35 cellular contexts compared by ENCODE assay signal in the genomic region with DNA sequence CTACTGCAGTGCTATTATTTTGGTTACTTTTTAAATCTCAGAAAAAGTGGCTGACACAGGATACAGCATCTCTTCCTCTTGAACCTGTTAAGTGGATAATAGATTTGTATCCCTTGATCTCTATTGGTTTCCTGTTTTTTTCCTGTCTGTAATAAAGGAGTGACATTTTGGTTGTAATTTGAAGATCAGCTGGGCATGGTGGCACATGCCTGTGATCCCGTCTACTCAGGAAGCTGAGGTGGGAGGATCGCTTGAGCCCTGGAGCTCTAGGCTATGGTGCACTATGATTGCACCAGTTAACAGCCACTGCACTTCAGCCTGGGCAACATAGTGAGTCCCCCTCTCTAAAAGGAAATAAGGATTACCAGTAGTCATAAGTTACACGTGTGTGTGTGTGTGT. TPM values are rescaled to one million over a fixed set of nuclear protein-coding genes. Genes with fewer than 3 reads are reported as not detected.
DNase-seq lines count a peak whose midpoint lies in the region; ATAC-seq, FAIRE-seq and TF ChIP-seq lines count a peak whose summit lies in the region.
"Had no signal": no experiment of that assay in that cellular context is flagged by ENCODE, and none has a peak within 500 bp of the region (broad histone marks: within the 10 kb centered on the region; RNA-seq: fewer than 3 reads in every experiment).

No MANE protein-coding gene starts in this region.

- in situ Hi-C loops in GM23248 (cut with MboI) = no loop called here

- no peaks in the 10 kb centered on the region for H3K36me3 ChIP-seq in bronchial epithelial cell (ENCODE audit: control insufficient read depth, insufficient read depth, low read length)
- H3K36me3 ChIP-seq in GM23248 (ENCODE audit: low read depth) = peaks cover 53% of the 10 kb centered on the region

- POLR2A ChIA-PET in naive thymus-derived CD8-positive, alpha-beta T cell (lab: Charles Lee) = interaction anchor here (1.0 kb wide), 1 partner anchor 57 kb away, joined by 4 read pairs; no protein-coding TSS in a partner anchor

- H3K79me2 ChIP-seq in GM23248 (ENCODE audit: insufficient read depth) = no peaks in the 10 kb centered on the region

- no peak overlapping the region for H3K4me3 ChIP-seq in bronchial epithelial cell (ENCODE audit: low read depth, low read length)
- no peak overlapping the region for H3K4me3 ChIP-seq in GM23248
- H3K4me3 ChIP-seq: PC-9, spleen, suprapubic skin, upper lobe of right lung had no signal

- no peaks in the 10 kb centered on the region for H3K9me3 ChIP-seq in GM23248 (ENCODE audit: low read depth)
- H3K9me3 ChIP-seq: Caco-2, spleen, suprapubic skin, upper lobe of right lung had no signal

- no peak overlapping the region for H3K4me2 ChIP-seq in GM23248 (ENCODE audit: unreplicated experiment)
- H3K4me2 ChIP-seq: PC-9 had no signal

- no peaks in the 10 kb centered on the region; the same call in 1 of the 2 replicates for H3F3A ChIP-seq in GM23248 (ENCODE audit: insufficient read depth)

- no peak overlapping the region for H3K27ac ChIP-seq in GM23248
- H3K27ac ChIP-seq: epithelial cell of prostate, HL-60, PC-9, spleen, suprapubic skin, upper lobe of right lung had no signal

- 97 to 98% methylated on average over 3 of the region's 3 CpGs for WGBS in GM23248 (ENCODE audit: low coverage in 1 of 2, low lambda C conversion rate in 2 of 2, missing lambda C conversion rate in 2 of 2), 2 experiments

- H4K20me1 ChIP-seq in GM23248 (ENCODE audit: insufficient read depth) = no peaks in the 10 kb centered on the region

- no peak for ATAC-seq in activated T-cell treated with anti-CD3 and anti-CD28 coated beads, Interleukin-2, amount 50 U/mL, for 72 hours (replicated peaks in 1 of 2)
- no peak for ATAC-seq in naive thymus-derived CD8-positive, alpha-beta T cell
- ATAC-seq: activated T-helper 17 cell treated with anti-CD3 and anti-CD28 coated beads, Interleukin-2, amount 50 U/mL, for 72 hours; right cardiac atrium; Right ventricle myocardium inferior; SK-N-SH treated with all-trans-retinoic acid at 6 μM for 48 hours; upper lobe of right lung had no signal

- no peak for TF ChIP-seq CTCF in bronchial epithelial cell (IDR thresholded peaks at IDR 0.05; ENCODE audit: insufficient read depth, low read length, severe bottlenecking)

- H3K4me3 Mint-ChIP-seq in activated T-cell treated with anti-CD3 and anti-CD28 coated beads, Interleukin-2, amount 50 U/mL, for 24 hours = no peak overlapping the region
- H3K4me3 Mint-ChIP-seq in activated T-cell treated with anti-CD3 and anti-CD28 coated beads, Interleukin-2, amount 50 U/mL, for 72 hours = no peak overlapping the region
- H3K4me3 Mint-ChIP-seq in naive thymus-derived CD8-positive, alpha-beta T cell = peak overlapping the region in 2 of 10 donors; percentile 10 to 13
- H3K4me3 Mint-ChIP-seq: activated naive CD8-positive, alpha-beta T cell; activated T-helper 17 cell treated with anti-CD3 and anti-CD28 coated beads, Interleukin-2, amount 50 U/mL, for 72 hours; HFFc6 had no signal

- no peaks in the 10 kb centered on the region for H3K27me3 Mint-ChIP-seq in activated T-cell treated with anti-CD3 and anti-CD28 coated beads, Interleukin-2, amount 50 U/mL, for 24 hours
- H3K27me3 Mint-ChIP-seq in activated T-cell treated with anti-CD3 and anti-CD28 coated beads, Interleukin-2, amount 50 U/mL, for 72 hours (ENCODE audit: low read depth) = no peaks in the 10 kb centered on the region
- H3K27me3 Mint-ChIP-seq in naive thymus-derived CD8-positive, alpha-beta T cell = no peaks in the 10 kb centered on the region
- H3K27me3 Mint-ChIP-seq: activated naive CD8-positive, alpha-beta T cell; activated T-helper 17 cell treated with anti-CD3 and anti-CD28 coated beads, Interleukin-2, amount 50 U/mL, for 72 hours had no signal

- FAIRE-seq in bronchial epithelial cell (lab: Jason Lieb, UNC) = no peak
- FAIRE-seq: astrocyte had no signal

- H3K4me1 ChIP-seq in GM23248 (ENCODE audit: insufficient read depth) = peaks cover 7% of the 10 kb centered on the region; the same call in 1 of the 2 replicates
- H3K4me1 ChIP-seq: spleen, suprapubic skin, upper lobe of right lung had no signal

- no peak overlapping the region for H2AFZ ChIP-seq in GM23248
- H2AFZ ChIP-seq: PC-9 had no signal

- H3K27ac Mint-ChIP-seq in activated T-cell treated with anti-CD3 and anti-CD28 coated beads, Interleukin-2, amount 50 U/mL, for 24 hours = peak overlapping the region; percentile 69
- no peak overlapping the region for H3K27ac Mint-ChIP-seq in activated T-cell treated with anti-CD3 and anti-CD28 coated beads, Interleukin-2, amount 50 U/mL, for 72 hours
- peak overlapping the region in 8 of 10 donors; percentile 3 to 71 (median 36) for H3K27ac Mint-ChIP-seq in naive thymus-derived CD8-positive, alpha-beta T cell
- H3K27ac Mint-ChIP-seq: activated T-helper 17 cell treated with anti-CD3 and anti-CD28 coated beads, Interleukin-2, amount 50 U/mL, for 72 hours; HFFc6 had no signal

- H3K9ac ChIP-seq in GM23248 = no peak overlapping the region

- H3K9me2 ChIP-seq in GM23248 (ENCODE audit: insufficient read depth) = no peaks in the 10 kb centered on the region

- H3K36me3 Mint-ChIP-seq in activated T-cell treated with anti-CD3 and anti-CD28 coated beads, Interleukin-2, amount 50 U/mL, for 24 hours (ENCODE audit: low read depth) = peaks cover 95% of the 10 kb centered on the region
- H3K36me3 Mint-ChIP-seq in activated T-cell treated with anti-CD3 and anti-CD28 coated beads, Interleukin-2, amount 50 U/mL, for 72 hours (ENCODE audit: insufficient read depth in 2 of 2) = peaks cover 6 to 12% of the 10 kb centered on the region in 2 donors
- H3K36me3 Mint-ChIP-seq in naive thymus-derived CD8-positive, alpha-beta T cell = peaks cover 8 to 89% (median 17%) of the 10 kb centered on the region in 3 donors

- H3K9me3 Mint-ChIP-seq in activated T-cell treated with anti-CD3 and anti-CD28 coated beads, Interleukin-2, amount 50 U/mL, for 24 hours = no peaks in the 10 kb centered on the region
- no peaks in the 10 kb centered on the region for H3K9me3 Mint-ChIP-seq in activated T-cell treated with anti-CD3 and anti-CD28 coated beads, Interleukin-2, amount 50 U/mL, for 72 hours
- no peaks in the 10 kb centered on the region for H3K9me3 Mint-ChIP-seq in naive thymus-derived CD8-positive, alpha-beta T cell
- H3K9me3 Mint-ChIP-seq: activated T-helper 17 cell treated with anti-CD3 and anti-CD28 coated beads, Interleukin-2, amount 50 U/mL, for 72 hours; HFFc6 had no signal

- peaks cover 10% of the 10 kb centered on the region for H3K4me1 Mint-ChIP-seq in activated T-cell treated with anti-CD3 and anti-CD28 coated beads, Interleukin-2, amount 50 U/mL, for 24 hours (ENCODE audit: low read depth)
- peaks cover 14% of the 10 kb centered on the region for H3K4me1 Mint-ChIP-seq in activated T-cell treated with anti-CD3 and anti-CD28 coated beads, Interleukin-2, amount 50 U/mL, for 72 hours (ENCODE audit: low read depth)
- H3K4me1 Mint-ChIP-seq in naive thymus-derived CD8-positive, alpha-beta T cell = peaks cover 0 to 7% (median 3%) of the 10 kb centered on the region in 4 donors

- DNase-seq in activated T-cell treated with anti-CD3 and anti-CD28 coated beads, Interleukin-2, amount 50 U/mL, for 24 hours = no peak
- DNase-seq in activated T-cell treated with anti-CD3 and anti-CD28 coated beads, Interleukin-2, amount 50 U/mL, for 72 hours = no peak
- peak; percentile 12 for DNase-seq in NCI-H2107 treated with DMSO at 0.1 percent for 48 hours (lab: John Stamatoyannopoulos, UW; ENCODE audit: unreplicated experiment)
- peak; percentile 47 for DNase-seq in bronchial epithelial cell (ENCODE audit: low read depth)
- DNase-seq in naive thymus-derived CD8-positive, alpha-beta T cell = no peak
- DNase-seq in DMS79 (lab: John Stamatoyannopoulos, UW) = no peak
- DNase-seq in GM23248 = no peak
- no peak for DNase-seq in COLO668 (lab: John Stamatoyannopoulos, UW; ENCODE audit: unreplicated experiment)
- DNase-seq: activated CD4-positive, alpha-beta T cell treated with anti-CD3 and anti-CD28 coated beads for 4 hours; Caco-2; cerebellar nuclear complex; DND-41; GOT3; HFFc6; islet precursor cell; MV-4-11; NCI-H146; NCI-H526; PC-9; right cardiac atrium; spleen; stimulated activated CD4-positive, alpha-beta T cell treated with anti-CD3 and anti-CD28 coated beads, Interleukin-2, amount 100 ng/mL, for 48 hours; upper lobe of right lung had no signal

- no peaks in the 10 kb centered on the region for H3K27me3 ChIP-seq in bronchial epithelial cell (ENCODE audit: control insufficient read depth, insufficient read depth, low read length)
- H3K27me3 ChIP-seq in GM23248 (replicated peaks; ENCODE audit: insufficient read depth) = no peaks in the 10 kb centered on the region
- H3K27me3 ChIP-seq: spleen, suprapubic skin, upper lobe of right lung had no signal

RNA-seq across cellular contexts. Expression of a gene that starts 46.8 kb away (rescaled TPM):
- not detected for total RNA-seq in activated T-cell treated with anti-CD3 and anti-CD28 coated beads, Interleukin-2, amount 50 U/mL, for 72 hours
- not detected in 2 replicates for total RNA-seq in bronchial epithelial cell
- total RNA-seq in naive thymus-derived CD8-positive, alpha-beta T cell = not detected
- polyA plus RNA-seq in naive thymus-derived CD8-positive, alpha-beta T cell = under 1 TPM in 1 of 3 donors, not detected in 2; 0.15 TPM
- total RNA-seq in GM23248 (2014; rRNA removed; shearing (Covaris generic)) = not detected in 2 replicates
- not detected in 2 replicates for polyA plus RNA-seq in GM23248 (2016; fragmentation: Nextera tagmentation; extraction: Ambion mirVana)
- total RNA-seq: activated T-helper 17 cell treated with anti-CD3 and anti-CD28 coated beads, Interleukin-2, amount 50 U/mL, for 72 hours; astrocyte; Caco-2; HFFc6; PC-9; right cardiac atrium; Right ventricle myocardium inferior; spleen; suprapubic skin; T-helper 2 cell treated with Interferon-gamma antibody and Interleukin-4, amounts not matched to agents 100 ng/mL and 5 ng/mL, for 36 hours; upper lobe of right lung had no signal
- polyA plus RNA-seq: BJ, liver, neural cell, right cardiac atrium, spleen had no signal

RNA-seq across cellular contexts. Expression of a gene that starts 51.3 kb away (rescaled TPM):
- 10 to 100 TPM; 55.3 to 67.6 TPM for total RNA-seq in activated T-cell treated with anti-CD3 and anti-CD28 coated beads, Interleukin-2, amount 50 U/mL, for 72 hours
- total RNA-seq in bronchial epithelial cell = 22.4 and 25.5 TPM in 2 replicates
- 100 to 1,000 TPM; 210 to 224 TPM for total RNA-seq in naive thymus-derived CD8-positive, alpha-beta T cell
- polyA plus RNA-seq in naive thymus-derived CD8-positive, alpha-beta T cell = 10 to 100 TPM; 52.3 to 64.7 (median 61.1) TPM
- 41.3 and 50.6 TPM in 2 replicates for total RNA-seq in GM23248 (2014; rRNA removed; shearing (Covaris generic))
- 22.5 and 24.3 TPM in 2 replicates for polyA plus RNA-seq in GM23248 (2016; fragmentation: Nextera tagmentation; extraction: Ambion mirVana)

Comparison
In these comparisons a context has a peak if more than half of its experiments do, and no peak if none do; other contexts are left out.
1. DNase-seq: peak in NCI-H2107 treated with DMSO at 0.1 percent for 48 hours (single experiment) and bronchial epithelial cell (single experiment); none in activated T-cell treated with anti-CD3 and anti-CD28 coated beads, Interleukin-2, amount 50 U/mL, for 24 hours (single experiment), activated T-cell treated with anti-CD3 and anti-CD28 coated beads, Interleukin-2, amount 50 U/mL, for 72 hours (0 of 2), naive thymus-derived CD8-positive, alpha-beta T cell (0 of 10), DMS79 (single experiment), GM23248 (single experiment) and COLO668 (single experiment).